Comparison of ENCODE assay signal across 1 cellular context in the genomic region with DNA sequence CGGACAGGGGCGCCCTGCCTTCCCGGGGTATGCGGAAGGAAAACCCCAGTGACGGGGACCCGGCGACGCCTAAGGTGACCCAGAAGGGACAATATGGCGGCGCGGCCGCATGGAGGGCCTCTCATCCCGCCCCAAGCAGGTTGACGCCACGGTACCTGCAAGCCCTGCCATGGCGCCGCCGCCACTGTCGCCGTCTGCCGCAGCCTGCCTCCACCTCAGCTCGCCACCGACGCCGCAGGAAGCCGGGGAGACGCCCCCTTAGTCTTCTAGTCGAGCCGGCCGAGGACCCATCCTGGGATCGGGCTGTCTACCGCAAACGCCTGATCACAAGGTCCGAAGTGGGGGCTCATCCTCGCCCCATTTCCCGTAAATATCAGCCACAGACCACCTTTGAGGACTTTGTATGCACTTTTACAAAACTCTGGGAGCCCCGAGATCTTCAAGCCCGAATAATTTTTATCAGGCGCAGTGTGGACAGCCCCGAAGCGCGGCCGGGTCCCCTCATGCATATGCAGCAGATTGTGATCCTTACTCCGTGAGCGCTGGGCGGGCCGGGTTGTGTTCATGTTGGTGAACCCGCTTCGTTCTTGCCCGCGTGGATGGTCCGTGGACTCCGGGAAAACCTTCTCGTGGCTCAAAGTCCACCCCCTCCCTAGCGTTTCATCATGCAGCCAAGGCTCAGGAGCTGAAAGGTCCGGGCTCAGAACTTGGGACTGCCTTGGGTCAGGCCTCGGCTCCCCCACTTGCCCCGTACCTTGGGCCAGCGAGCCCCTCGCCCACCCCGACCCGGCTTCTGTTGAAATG.
TF ChIP-seq lines count a peak whose summit lies in the region.

Gene BLCAP, minus strand, starts transcription at position 239 of the 804 bp plus-strand sequence. CDS start 8,702 bp downstream, outside the sequence.

TF ChIP-seq in GM23338, 12 proteins besides CTCF, POLR2A, EP300 and RAD21 (continued from another document):
- TF ChIP-seq ETS1 (IDR thresholded peaks at IDR 0.05) (no peak), REST (IDR thresholded peaks at IDR 0.05; ENCODE audit: unreplicated experiment) (no peak), ZNF114 (CRISPR knock-in tag; IDR thresholded peaks at IDR 0.05) (no peak), EZH2 (IDR thresholded peaks at IDR 0.05; ENCODE audit: low read depth, unreplicated experiment) (no peak)
- TF ChIP-seq, protein P1, sequence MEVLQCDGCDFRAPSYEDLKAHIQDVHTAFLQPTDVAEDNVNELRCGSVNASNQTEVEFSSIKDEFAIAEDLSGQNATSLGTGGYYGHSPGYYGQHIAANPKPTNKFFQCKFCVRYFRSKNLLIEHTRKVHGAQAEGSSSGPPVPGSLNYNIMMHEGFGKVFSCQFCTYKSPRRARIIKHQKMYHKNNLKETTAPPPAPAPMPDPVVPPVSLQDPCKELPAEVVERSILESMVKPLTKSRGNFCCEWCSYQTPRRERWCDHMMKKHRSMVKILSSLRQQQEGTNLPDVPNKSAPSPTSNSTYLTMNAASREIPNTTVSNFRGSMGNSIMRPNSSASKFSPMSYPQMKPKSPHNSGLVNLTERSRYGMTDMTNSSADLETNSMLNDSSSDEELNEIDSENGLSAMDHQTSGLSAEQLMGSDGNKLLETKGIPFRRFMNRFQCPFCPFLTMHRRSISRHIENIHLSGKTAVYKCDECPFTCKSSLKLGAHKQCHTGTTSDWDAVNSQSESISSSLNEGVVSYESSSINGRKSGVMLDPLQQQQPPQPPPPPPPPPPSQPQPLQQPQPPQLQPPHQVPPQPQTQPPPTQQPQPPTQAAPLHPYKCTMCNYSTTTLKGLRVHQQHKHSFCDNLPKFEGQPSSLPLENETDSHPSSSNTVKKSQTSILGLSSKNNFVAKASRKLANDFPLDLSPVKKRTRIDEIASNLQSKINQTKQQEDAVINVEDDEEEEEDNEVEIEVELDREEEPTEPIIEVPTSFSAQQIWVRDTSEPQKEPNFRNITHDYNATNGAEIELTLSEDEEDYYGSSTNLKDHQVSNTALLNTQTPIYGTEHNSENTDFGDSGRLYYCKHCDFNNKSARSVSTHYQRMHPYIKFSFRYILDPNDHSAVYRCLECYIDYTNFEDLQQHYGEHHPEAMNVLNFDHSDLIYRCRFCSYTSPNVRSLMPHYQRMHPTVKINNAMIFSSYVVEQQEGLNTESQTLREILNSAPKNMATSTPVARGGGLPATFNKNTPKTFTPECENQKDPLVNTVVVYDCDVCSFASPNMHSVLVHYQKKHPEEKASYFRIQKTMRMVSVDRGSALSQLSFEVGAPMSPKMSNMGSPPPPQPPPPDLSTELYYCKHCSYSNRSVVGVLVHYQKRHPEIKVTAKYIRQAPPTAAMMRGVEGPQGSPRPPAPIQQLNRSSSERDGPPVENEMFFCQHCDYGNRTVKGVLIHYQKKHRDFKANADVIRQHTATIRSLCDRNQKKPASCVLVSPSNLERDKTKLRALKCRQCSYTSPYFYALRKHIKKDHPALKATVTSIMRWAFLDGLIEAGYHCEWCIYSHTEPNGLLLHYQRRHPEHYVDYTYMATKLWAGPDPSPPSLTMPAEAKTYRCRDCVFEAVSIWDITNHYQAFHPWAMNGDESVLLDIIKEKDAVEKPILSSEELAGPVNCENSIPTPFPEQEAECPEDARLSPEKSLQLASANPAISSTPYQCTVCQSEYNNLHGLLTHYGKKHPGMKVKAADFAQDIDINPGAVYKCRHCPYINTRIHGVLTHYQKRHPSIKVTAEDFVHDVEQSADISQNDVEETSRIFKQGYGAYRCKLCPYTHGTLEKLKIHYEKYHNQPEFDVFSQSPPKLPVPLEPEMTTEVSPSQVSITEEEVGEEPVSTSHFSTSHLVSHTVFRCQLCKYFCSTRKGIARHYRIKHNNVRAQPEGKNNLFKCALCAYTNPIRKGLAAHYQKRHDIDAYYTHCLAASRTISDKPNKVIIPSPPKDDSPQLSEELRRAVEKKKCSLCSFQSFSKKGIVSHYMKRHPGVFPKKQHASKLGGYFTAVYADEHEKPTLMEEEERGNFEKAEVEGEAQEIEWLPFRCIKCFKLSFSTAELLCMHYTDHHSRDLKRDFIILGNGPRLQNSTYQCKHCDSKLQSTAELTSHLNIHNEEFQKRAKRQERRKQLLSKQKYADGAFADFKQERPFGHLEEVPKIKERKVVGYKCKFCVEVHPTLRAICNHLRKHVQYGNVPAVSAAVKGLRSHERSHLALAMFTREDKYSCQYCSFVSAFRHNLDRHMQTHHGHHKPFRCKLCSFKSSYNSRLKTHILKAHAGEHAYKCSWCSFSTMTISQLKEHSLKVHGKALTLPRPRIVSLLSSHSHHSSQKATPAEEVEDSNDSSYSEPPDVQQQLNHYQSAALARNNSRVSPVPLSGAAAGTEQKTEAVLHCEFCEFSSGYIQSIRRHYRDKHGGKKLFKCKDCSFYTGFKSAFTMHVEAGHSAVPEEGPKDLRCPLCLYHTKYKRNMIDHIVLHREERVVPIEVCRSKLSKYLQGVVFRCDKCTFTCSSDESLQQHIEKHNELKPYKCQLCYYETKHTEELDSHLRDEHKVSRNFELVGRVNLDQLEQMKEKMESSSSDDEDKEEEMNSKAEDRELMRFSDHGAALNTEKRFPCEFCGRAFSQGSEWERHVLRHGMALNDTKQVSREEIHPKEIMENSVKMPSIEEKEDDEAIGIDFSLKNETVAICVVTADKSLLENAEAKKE (CRISPR knock-in tag; IDR thresholded peaks at IDR 0.05) = no peak
